Comparison of ENCODE assay signal across 11 cellular contexts in the genomic region with DNA sequence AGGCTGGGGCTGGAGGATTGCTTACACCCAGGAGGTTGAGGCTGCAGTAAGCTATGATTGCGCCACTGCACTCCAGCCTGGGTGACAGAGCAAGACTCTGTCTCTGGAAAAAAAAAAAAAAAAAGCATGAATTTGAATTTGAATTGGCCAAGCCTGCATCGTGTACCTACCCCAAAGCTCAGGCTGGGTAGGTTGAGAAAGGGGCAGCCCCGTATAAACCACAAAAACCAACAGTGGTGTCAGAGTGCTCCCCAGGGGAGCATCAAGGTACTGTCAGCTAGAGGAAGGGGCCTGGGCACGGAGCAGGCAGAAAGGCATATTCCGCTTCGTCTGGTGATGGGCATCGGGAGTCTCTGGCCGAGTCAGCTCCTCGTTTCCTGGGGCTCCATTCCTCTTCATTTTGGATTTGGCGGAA. TPM values are rescaled to one million over a fixed set of nuclear protein-coding genes. Genes with fewer than 3 reads are reported as not detected.
A peak's percentile ranks its signal among the peaks of the same experiment; 100 is the strongest.
DNase-seq lines count a peak whose midpoint lies in the region; ATAC-seq, FAIRE-seq and TF ChIP-seq lines count a peak whose summit lies in the region.
"Had no signal": no experiment of that assay in that cellular context is flagged by ENCODE, and none has a peak within 500 bp of the region (broad histone marks: within the 10 kb centered on the region; RNA-seq: fewer than 3 reads in every experiment).

No MANE protein-coding gene starts in this region.

- peaks cover 23% of the 10 kb centered on the region for H3K4me1 Mint-ChIP-seq in activated CD4-positive, alpha-beta memory T cell treated with anti-CD3 and anti-CD28 coated beads, Interleukin-2, amount 10 ng/mL, durations not matched to agents 7 days and 5 days

- H3K36me3 Mint-ChIP-seq in activated CD4-positive, alpha-beta memory T cell treated with anti-CD3 and anti-CD28 coated beads, Interleukin-2, amount 10 ng/mL, durations not matched to agents 7 days and 5 days (ENCODE audit: low read depth): peaks cover 17% of the 10 kb centered on the region

- no peak for DNase-seq in GM12891 (ENCODE audit: insufficient read length, low spot score)
- peak; percentile 49 for DNase-seq in activated CD4-positive, alpha-beta memory T cell treated with anti-CD3 and anti-CD28 coated beads, Interleukin-2, amount 10 ng/mL, durations not matched to agents 7 days and 5 days
- DNase-seq in stimulated activated CD4-positive, alpha-beta T cell treated with anti-CD3 and anti-CD28 coated beads, Interleukin-12 subunit alpha, Interleukin-12 subunit beta, amount 100 ng/mL, for 24 hours (ENCODE audit: low read depth in 2 of 2): peak; percentile 23 to 46
- no peak for DNase-seq in sciatic nerve (ENCODE audit: low spot score)
- DNase-seq in NCI-H2196 (lab: John Stamatoyannopoulos, UW; ENCODE audit: unreplicated experiment): no peak
- no peak for DNase-seq in esophagus squamous epithelium (lab: John Stamatoyannopoulos, UW)
- DNase-seq: DMS79, NCI-H2227 treated with DMSO at 0.1 percent for 48 hours had no signal

- peak; percentile 67 for ATAC-seq in HG02870 (IDR thresholded peaks at IDR 0.05; ENCODE audit: unreplicated experiment)
- ATAC-seq in sciatic nerve: no peak
- no peak for ATAC-seq in HG02852 (IDR thresholded peaks at IDR 0.05; ENCODE audit: unreplicated experiment)

- no peak overlapping the region for H3K4me3 Mint-ChIP-seq in activated CD4-positive, alpha-beta memory T cell treated with anti-CD3 and anti-CD28 coated beads, Interleukin-2, amount 10 ng/mL, durations not matched to agents 7 days and 5 days

- no peaks in the 10 kb centered on the region for H3K4me1 ChIP-seq in esophagus squamous epithelium

- H3K27me3 Mint-ChIP-seq in activated CD4-positive, alpha-beta memory T cell treated with anti-CD3 and anti-CD28 coated beads, Interleukin-2, amount 10 ng/mL, durations not matched to agents 7 days and 5 days: peaks cover 2% of the 10 kb centered on the region

- H3K4me3 ChIP-seq in esophagus squamous epithelium: no peak overlapping the region

- no peak for TF ChIP-seq POLR2A in GM12891 (IDR thresholded peaks at IDR 0.05; ENCODE audit: low read depth, low read length)
- TF ChIP-seq POLR2A in esophagus squamous epithelium (IDR thresholded peaks at IDR 0.05): no peak

- no peaks in the 10 kb centered on the region for H3K36me3 ChIP-seq in esophagus squamous epithelium

- POLR2A ChIA-PET in activated CD4-positive, alpha-beta memory T cell treated with anti-CD3 and anti-CD28 coated beads, Interleukin-2, amount 10 ng/mL, durations not matched to agents 7 days and 5 days (lab: Charles Lee): interaction anchor here (0.7 to 2.8 kb wide), 3 partner anchors 17 to 171 kb away, joined by 3 to 10 read pairs (median 4); no protein-coding TSS in a partner anchor

- no peak overlapping the region for H3K27ac ChIP-seq in esophagus squamous epithelium
- H3K27ac ChIP-seq: epithelial cell of prostate had no signal

- H3K9me3 Mint-ChIP-seq in activated CD4-positive, alpha-beta memory T cell treated with anti-CD3 and anti-CD28 coated beads, Interleukin-2, amount 10 ng/mL, durations not matched to agents 7 days and 5 days: no peaks in the 10 kb centered on the region

- FAIRE-seq in GM12891 (lab: Jason Lieb, UNC): peak; percentile 45

- no peak overlapping the region for H3K27ac Mint-ChIP-seq in activated CD4-positive, alpha-beta memory T cell treated with anti-CD3 and anti-CD28 coated beads, Interleukin-2, amount 10 ng/mL, durations not matched to agents 7 days and 5 days

- peaks cover 0 to 20% (median 0%) of the 10 kb centered on the region in 4 donors for H3K27me3 ChIP-seq in esophagus squamous epithelium

- peak in 1 of 6 experiments; percentile 23 for TF ChIP-seq CTCF in esophagus squamous epithelium (IDR thresholded peaks at IDR 0.05)

- H3K9me3 ChIP-seq in esophagus squamous epithelium: no peaks in the 10 kb centered on the region

- CTCF ChIA-PET in activated CD4-positive, alpha-beta memory T cell treated with anti-CD3 and anti-CD28 coated beads, Interleukin-2, amount 10 ng/mL, durations not matched to agents 7 days and 5 days (lab: Charles Lee): interaction anchor here (0.7 to 2.2 kb wide), 15 partner anchors 10 to 421 kb away, joined by 3 to 13 read pairs (median 4); a partner anchor contains a TSS

- intact Hi-C loops in sciatic nerve (cut with DNase I): no loop called here
- intact Hi-C loops in esophagus squamous epithelium (cut with DNase I): no loop called here

- 52 to 70% methylated on average over 10 of the region's 10 CpGs for WGBS in esophagus squamous epithelium, 2 donors

TF ChIP-seq in GM12891, 5 proteins besides CTCF, POLR2A, EP300 and RAD21:
- TF ChIP-seq POLR2AphosphoS5 (IDR thresholded peaks at IDR 0.05; ENCODE audit: low read depth, low read length) (no peak), POU2F2 (IDR thresholded peaks at IDR 0.05; ENCODE audit: low read depth, low read length) (peak; percentile 85; the same call in 1 of the 2 replicates)

RNA-seq across cellular contexts. Expression of a gene that starts 40.9 kb away (rescaled TPM):
- 0.69 TPM for polyA plus RNA-seq in GM12891 (2012; ENCODE audit: low read depth, missing spikeins)
- 10 to 100 TPM; 36.7 to 39.8 TPM for total RNA-seq in activated CD4-positive, alpha-beta memory T cell treated with anti-CD3 and anti-CD28 coated beads, Interleukin-2, amount 10 ng/mL, durations not matched to agents 7 days and 5 days
- total RNA-seq in sciatic nerve (8.4 TPM), esophagus squamous epithelium (10 to 100 TPM in 2 of 4 donors, 1 to 10 TPM in 2; 4.9 to 12.4 (median 10.0) TPM)

Comparison
In these comparisons a context has a peak if more than half of its experiments do, and no peak if none do; other contexts are left out.
1. DNase-seq: peak in activated CD4-positive, alpha-beta memory T cell treated with anti-CD3 and anti-CD28 coated beads, Interleukin-2, amount 10 ng/mL, durations not matched to agents 7 days and 5 days (single experiment) and stimulated activated CD4-positive, alpha-beta T cell treated with anti-CD3 and anti-CD28 coated beads, Interleukin-12 subunit alpha, Interleukin-12 subunit beta, amount 100 ng/mL, for 24 hours (2 of 2); none in GM12891 (single experiment), sciatic nerve (single experiment), NCI-H2196 (single experiment) and esophagus squamous epithelium (single experiment).